Comparison of ENCODE assay signal across 11 cellular contexts in the genomic region with DNA sequence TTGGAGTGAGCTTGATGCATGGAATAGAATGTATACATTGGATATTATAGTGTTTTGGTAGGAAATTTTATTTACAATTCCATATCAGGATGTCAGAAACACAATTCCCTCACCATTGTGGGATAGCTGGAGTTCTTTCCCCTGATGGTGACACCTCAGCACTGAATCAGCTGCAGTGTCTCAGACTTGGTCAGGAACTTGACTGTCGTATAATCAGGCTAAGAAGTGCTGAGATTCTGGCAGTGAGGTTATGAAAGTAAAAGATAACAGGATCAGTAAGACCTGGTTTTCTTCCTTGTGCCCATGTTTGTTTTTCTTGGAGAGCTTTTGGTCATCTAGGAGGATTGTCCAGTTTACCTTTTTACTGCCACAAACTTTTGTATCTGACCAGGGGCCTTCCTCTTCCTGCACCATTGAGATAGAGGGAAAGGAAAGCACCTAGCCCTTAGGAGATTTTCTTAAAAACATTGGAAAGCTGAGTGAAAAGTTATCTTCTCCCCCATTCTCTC. TPM values are rescaled to one million over a fixed set of nuclear protein-coding genes. Genes with fewer than 3 reads are reported as not detected.
"Had no signal": no experiment of that assay in that cellular context is flagged by ENCODE, and none has a peak within 500 bp of the region (broad histone marks: within the 10 kb centered on the region; RNA-seq: fewer than 3 reads in every experiment).

No MANE protein-coding gene starts in this region.

- H3K9ac ChIP-seq: parathyroid adenoma had no signal

- H3K27me3 ChIP-seq: vagina had no signal

- DNase-seq: activated CD4-positive, alpha-beta T cell treated with anti-CD3 and anti-CD28 coated beads, Interleukin-2, amount 10 ng/mL, durations not matched to agents 7 days and 5 days; activated CD4-positive, CD25-positive, alpha-beta regulatory T cell; activated CD8-positive, alpha-beta memory T cell treated with anti-CD3 and anti-CD28 coated beads for 24 hours; activated naive CD4-positive, alpha-beta T cell treated with anti-CD3 and anti-CD28 coated beads, Interleukin-2, amount 10 ng/mL, durations not matched to agents 7 days and 5 days; foreskin melanocyte; heart right ventricle; retina; T-helper 2 cell had no signal

- H3K4me3 ChIP-seq: vagina had no signal

- H3K9me3 ChIP-seq: heart right ventricle, vagina had no signal

- H3K36me3 ChIP-seq: heart right ventricle, vagina had no signal

- H2AFZ ChIP-seq: parathyroid adenoma had no signal

- H3K79me2 ChIP-seq: parathyroid adenoma had no signal

- H3K27ac ChIP-seq: parathyroid adenoma, vagina had no signal

- ATAC-seq: activated T-helper 17 cell treated with anti-CD3 and anti-CD28 coated beads, Interleukin-2, amount 50 U/mL, for 72 hours; heart right ventricle had no signal

RNA-seq across cellular contexts. Expression of gene ST3GAL6, which starts 27.3 kb away (rescaled TPM):
- total RNA-seq: activated T-helper 17 cell treated with anti-CD3 and anti-CD28 coated beads, Interleukin-2, amount 50 U/mL, for 72 hours had no signal
